In genomic region chr20:50369225-50370035, GRCh38 we compare ENCODE assay signal across 1 cellular context.
A peak's percentile ranks its signal among the peaks of the same experiment; 100 is the strongest.
TF ChIP-seq lines count a peak whose summit lies in the region.

No MANE protein-coding gene starts in this region.

TF ChIP-seq in HepG2, 621 proteins besides CTCF, POLR2A, EP300 and RAD21 (continued from another document and continues in another):
- TF ChIP-seq HNF1A (IDR thresholded peaks at IDR 0.05; ENCODE audit: low read depth): no peak
- TF ChIP-seq HNF1A (CRISPR knock-in tag; IDR thresholded peaks at IDR 0.05; ENCODE audit: borderline replicate concordance): no peak; the same call in 1 of the 2 replicates
- peak; percentile 16; the same call in 1 of the 2 replicates for TF ChIP-seq E2F5 (CRISPR knock-in tag; conservative IDR thresholded peaks at IDR 0.05)
- TF ChIP-seq DNMT3B (CRISPR knock-in tag; conservative IDR thresholded peaks at IDR 0.05): no peak
- no peak for TF ChIP-seq PRPF4 (IDR thresholded peaks at IDR 0.05; ENCODE audit: low read depth, low read length, poor library complexity, severe bottlenecking)
- TF ChIP-seq ZNF720 (CRISPR knock-in tag; IDR thresholded peaks at IDR 0.05): no peak
- no peak for TF ChIP-seq ZNF441 (CRISPR knock-in tag; IDR thresholded peaks at IDR 0.05; ENCODE audit: borderline replicate concordance)
- peak; percentile 20; the same call in 1 of the 2 replicates for TF ChIP-seq HNF1B (CRISPR knock-in tag; IDR thresholded peaks at IDR 0.05)
- no peak for TF ChIP-seq NONO (IDR thresholded peaks at IDR 0.05)
- TF ChIP-seq NONO (CRISPR knock-in tag; conservative IDR thresholded peaks at IDR 0.05): 0 out of 2 replicates have a peak, but pooled peaks have one; percentile 31
- TF ChIP-seq ZBTB4 (CRISPR knock-in tag; IDR thresholded peaks at IDR 0.05; ENCODE audit: borderline replicate concordance): peak; percentile 99; the same call in 1 of the 2 replicates
- TF ChIP-seq ZNF530 (CRISPR knock-in tag; IDR thresholded peaks at IDR 0.05; ENCODE audit: low read depth): no peak
- no peak for TF ChIP-seq CCAR2 (optimal IDR thresholded peaks at IDR 0.05; ENCODE audit: low read depth, low read length)
- no peak for TF ChIP-seq TP53 (CRISPR knock-in tag; conservative IDR thresholded peaks at IDR 0.05)
- TF ChIP-seq FOXP1 (IDR thresholded peaks at IDR 0.05): no peak
- no peak for TF ChIP-seq FOXP1 (CRISPR knock-in tag; IDR thresholded peaks at IDR 0.05)
- TF ChIP-seq RERE (CRISPR knock-in tag; IDR thresholded peaks at IDR 0.05; ENCODE audit: low read depth): peak; percentile 38; the same call in 1 of the 2 replicates
- TF ChIP-seq ZFAT (CRISPR knock-in tag; conservative IDR thresholded peaks at IDR 0.05): no peak
- peak; percentile 83 for TF ChIP-seq ZNF274 (CRISPR knock-in tag; IDR thresholded peaks at IDR 0.05)
- no peak; the same call in 1 of the 2 replicates for TF ChIP-seq MXD3 (CRISPR knock-in tag; IDR thresholded peaks at IDR 0.05)
- TF ChIP-seq TEF (CRISPR knock-in tag; IDR thresholded peaks at IDR 0.05): no peak
- TF ChIP-seq SPEN (CRISPR knock-in tag; IDR thresholded peaks at IDR 0.05; ENCODE audit: low read depth): peak; percentile 98; the same call in 1 of the 2 replicates
- TF ChIP-seq ZNF777 (CRISPR knock-in tag; IDR thresholded peaks at IDR 0.05): no peak; the same call in none of the 2 replicates
- TF ChIP-seq ZNF235 (CRISPR knock-in tag; IDR thresholded peaks at IDR 0.05; ENCODE audit: borderline replicate concordance): no peak; the same call in 1 of the 2 replicates
- peak; percentile 35; the same call in 1 of the 2 replicates for TF ChIP-seq YEATS2 (CRISPR knock-in tag; IDR thresholded peaks at IDR 0.05; ENCODE audit: borderline replicate concordance)
- TF ChIP-seq TCF7 (IDR thresholded peaks at IDR 0.05; ENCODE audit: low read depth): 0 out of 2 replicates have a peak, but pooled peaks have one; percentile 38
- peak; percentile 75; the same call in 1 of the 2 replicates for TF ChIP-seq MEF2D (CRISPR knock-in tag; IDR thresholded peaks at IDR 0.05)
- TF ChIP-seq GLI4 (CRISPR knock-in tag; IDR thresholded peaks at IDR 0.05; ENCODE audit: borderline replicate concordance): peak; percentile 25; the same call in 1 of the 2 replicates
- 0 out of 2 replicates have a peak, but pooled peaks have one; percentile 67 for TF ChIP-seq ZC3H4 (CRISPR knock-in tag; IDR thresholded peaks at IDR 0.05; ENCODE audit: borderline replicate concordance)
- TF ChIP-seq JARID2 (CRISPR knock-in tag; IDR thresholded peaks at IDR 0.05; ENCODE audit: insufficient replicate concordance): no peak
- TF ChIP-seq ZNF503 (CRISPR knock-in tag; IDR thresholded peaks at IDR 0.05): no peak
- TF ChIP-seq ZMYM2 (CRISPR knock-in tag; IDR thresholded peaks at IDR 0.05): peak; percentile 91; the same call in 1 of the 2 replicates
- peak; percentile 94; the same call in 1 of the 2 replicates for TF ChIP-seq NFKB2 (CRISPR knock-in tag; IDR thresholded peaks at IDR 0.05; ENCODE audit: borderline replicate concordance)
- TF ChIP-seq ZFP90 (CRISPR knock-in tag; IDR thresholded peaks at IDR 0.05; ENCODE audit: borderline replicate concordance): peak; percentile 90; the same call in 1 of the 2 replicates
- peak; percentile 43; the same call in 1 of the 2 replicates for TF ChIP-seq PITX1 (CRISPR knock-in tag; IDR thresholded peaks at IDR 0.05)
- no peak for TF ChIP-seq SP2 (CRISPR knock-in tag; IDR thresholded peaks at IDR 0.05)
- peak; percentile 97; the same call in 1 of the 2 replicates for TF ChIP-seq ZNF839 (CRISPR knock-in tag; IDR thresholded peaks at IDR 0.05; ENCODE audit: borderline replicate concordance)
- no peak for TF ChIP-seq MLLT10 (CRISPR knock-in tag; IDR thresholded peaks at IDR 0.05)
- no peak for TF ChIP-seq NR3C1 (CRISPR knock-in tag; IDR thresholded peaks at IDR 0.05)
- TF ChIP-seq XBP1 (CRISPR knock-in tag; IDR thresholded peaks at IDR 0.05): no peak
- TF ChIP-seq AHR (CRISPR knock-in tag; IDR thresholded peaks at IDR 0.05): no peak
- TF ChIP-seq ZBTB1 (CRISPR knock-in tag; IDR thresholded peaks at IDR 0.05; ENCODE audit: borderline replicate concordance): no peak
- TF ChIP-seq RCOR2 (CRISPR knock-in tag; IDR thresholded peaks at IDR 0.05): peak; percentile 63; the same call in 1 of the 2 replicates
- peak; percentile 69 for TF ChIP-seq BCL6 (CRISPR knock-in tag; IDR thresholded peaks at IDR 0.05)
- TF ChIP-seq IKZF4 (CRISPR knock-in tag; IDR thresholded peaks at IDR 0.05; ENCODE audit: borderline replicate concordance, low read depth, not compliant biosample characterization): no peak
